In genomic region chr3:122102191-122102935, GRCh38 we compare ENCODE assay signal across 10 cellular contexts. TPM values are rescaled to one million over a fixed set of nuclear protein-coding genes. Genes with fewer than 3 reads are reported as not detected.
DNase-seq lines count a peak whose midpoint lies in the region; ATAC-seq and TF ChIP-seq lines count a peak whose summit lies in the region.
"Had no signal": no experiment of that assay in that cellular context is flagged by ENCODE, and none has a peak within 500 bp of the region (broad histone marks: within the 10 kb centered on the region; RNA-seq: fewer than 3 reads in every experiment).

No MANE protein-coding gene starts in this region.

- no peak overlapping the region for H3K4me3 Mint-ChIP-seq in memory B cell
- peak overlapping the region in 1 of 10 donors; percentile 6 for H3K4me3 Mint-ChIP-seq in naive thymus-derived CD8-positive, alpha-beta T cell
- H3K4me3 Mint-ChIP-seq: brain had no signal

- intact Hi-C loops in esophagus muscularis mucosa (cut with DNase I): no loop called here

- no peaks in the 10 kb centered on the region for H3K27me3 ChIP-seq in HL-60 (ENCODE audit: insufficient read depth, poor library complexity, severe bottlenecking)
- peaks cover 0 to 6% (median 0%) of the 10 kb centered on the region in 4 donors for H3K27me3 ChIP-seq in esophagus muscularis mucosa
- H3K27me3 ChIP-seq in tibial nerve: no peaks in the 10 kb centered on the region

- TF ChIP-seq EP300 in esophagus muscularis mucosa (IDR thresholded peaks at IDR 0.05) (no peak), tibial nerve (IDR thresholded peaks at IDR 0.05) (no peak)

- H3K9me3 Mint-ChIP-seq in memory B cell: no peaks in the 10 kb centered on the region
- H3K9me3 Mint-ChIP-seq in naive thymus-derived CD8-positive, alpha-beta T cell: no peaks in the 10 kb centered on the region
- H3K9me3 Mint-ChIP-seq: brain had no signal

- TF ChIP-seq POLR2A in esophagus muscularis mucosa (IDR thresholded peaks at IDR 0.05; ENCODE audit: low read depth) (no peak), tibial nerve (IDR thresholded peaks at IDR 0.05) (no peak)

- peaks cover 10% of the 10 kb centered on the region for H3K36me3 Mint-ChIP-seq in memory B cell
- H3K36me3 Mint-ChIP-seq in naive thymus-derived CD8-positive, alpha-beta T cell: no peaks in the 10 kb centered on the region
- H3K36me3 Mint-ChIP-seq: brain had no signal

- H3K4me3 ChIP-seq in HL-60 (replicated peaks; ENCODE audit: insufficient read depth, low read length) (no peak overlapping the region), esophagus muscularis mucosa (no peak overlapping the region), tibial nerve (no peak overlapping the region)

- no peaks in the 10 kb centered on the region for H3K27me3 Mint-ChIP-seq in memory B cell
- H3K27me3 Mint-ChIP-seq in naive thymus-derived CD8-positive, alpha-beta T cell: no peaks in the 10 kb centered on the region
- H3K27me3 Mint-ChIP-seq: brain had no signal

- no peaks in the 10 kb centered on the region for H3K9me3 ChIP-seq in esophagus muscularis mucosa
- no peaks in the 10 kb centered on the region for H3K9me3 ChIP-seq in tibial nerve

- POLR2A ChIA-PET in naive thymus-derived CD8-positive, alpha-beta T cell (lab: Charles Lee): no interaction called here

- TF ChIP-seq CTCF in HL-60 (IDR thresholded peaks at IDR 0.05; ENCODE audit: insufficient read depth, low read length) (no peak), esophagus muscularis mucosa (IDR thresholded peaks at IDR 0.05) (no peak), tibial nerve (IDR thresholded peaks at IDR 0.05) (no peak)

- H3K4me1 Mint-ChIP-seq in memory B cell: peaks cover 18% of the 10 kb centered on the region
- H3K4me1 Mint-ChIP-seq in naive thymus-derived CD8-positive, alpha-beta T cell: peaks cover 5 to 20% (median 16%) of the 10 kb centered on the region in 4 donors
- H3K4me1 Mint-ChIP-seq: brain had no signal

- H3K27ac Mint-ChIP-seq in memory B cell: peak overlapping the region; percentile 18
- H3K27ac Mint-ChIP-seq in naive thymus-derived CD8-positive, alpha-beta T cell: peak overlapping the region in 4 of 10 donors; percentile 8 to 34 (median 10)
- H3K27ac Mint-ChIP-seq: brain had no signal

- ATAC-seq in GM18873 (IDR thresholded peaks at IDR 0.05; ENCODE audit: low FRiP score, unreplicated experiment): peak; percentile 35
- ATAC-seq in GM21723 (IDR thresholded peaks at IDR 0.05; ENCODE audit: unreplicated experiment): peak; percentile 40
- no peak for ATAC-seq in memory B cell (ENCODE audit: low read depth)
- no peak for ATAC-seq in naive thymus-derived CD8-positive, alpha-beta T cell

- H3K4me1 ChIP-seq in esophagus muscularis mucosa: no peaks in the 10 kb centered on the region
- no peaks in the 10 kb centered on the region for H3K4me1 ChIP-seq in tibial nerve

- H3K27ac ChIP-seq in HL-60 (replicated peaks) (peak overlapping the region; percentile 44), esophagus muscularis mucosa (replicated peaks in 1 of 4) (no peak overlapping the region), tibial nerve (no peak overlapping the region)

- WGBS in esophagus muscularis mucosa: 81% methylated on average over 4 of the region's 4 CpGs
- WGBS in tibial nerve, 2 donors: 74% methylated on average over 4 of the region's 4 CpGs

- H3K36me3 ChIP-seq in esophagus muscularis mucosa: no peaks in the 10 kb centered on the region
- H3K36me3 ChIP-seq in tibial nerve: no peaks in the 10 kb centered on the region

- DNase-seq in HL-60 (ENCODE audit: low read depth in 1 of 2, low spot score in 1 of 2) (peak; percentile 54 to 85), memory B cell (ENCODE audit: low spot score in 2 of 2) (no peak), NCI-H69 (lab: John Stamatoyannopoulos, UW) (no peak), esophagus muscularis mucosa (ENCODE audit: extremely low spot score) (no peak), tibial nerve (ENCODE audit: low spot score in 2 of 2) (no peak)
- no peak for DNase-seq in naive thymus-derived CD8-positive, alpha-beta T cell

RNA-seq across cellular contexts. Expression of gene CD86, which starts 47.2 kb away (rescaled TPM):
- total RNA-seq in esophagus muscularis mucosa (1 to 10 TPM; 1.8 to 7.5 (median 4.2) TPM), tibial nerve (10 to 100 TPM in 2 of 4 donors, 1 to 10 TPM in 2; 5.7 to 10.9 (median 8.4) TPM)
- under 1 TPM; 0.36 to 0.83 TPM for total RNA-seq in naive thymus-derived CD8-positive, alpha-beta T cell
- under 1 TPM in 1 of 3 donors, not detected in 2; 0.45 TPM for polyA plus RNA-seq in naive thymus-derived CD8-positive, alpha-beta T cell
- polyA plus RNA-seq: neural cell had no signal

Comparison
In these comparisons a context has a peak if more than half of its experiments do, and no peak if none do; other contexts are left out.
1. ATAC-seq: peak in GM18873 (single experiment) and GM21723 (single experiment); none in memory B cell (single experiment) and naive thymus-derived CD8-positive, alpha-beta T cell (0 of 2).
2. DNase-seq: peak in HL-60 (2 of 2); none in memory B cell (0 of 2), NCI-H69 (single experiment), esophagus muscularis mucosa (single experiment), naive thymus-derived CD8-positive, alpha-beta T cell (0 of 10) and tibial nerve (0 of 2).